34 cellular contexts compared by ENCODE assay signal in the genomic region with DNA sequence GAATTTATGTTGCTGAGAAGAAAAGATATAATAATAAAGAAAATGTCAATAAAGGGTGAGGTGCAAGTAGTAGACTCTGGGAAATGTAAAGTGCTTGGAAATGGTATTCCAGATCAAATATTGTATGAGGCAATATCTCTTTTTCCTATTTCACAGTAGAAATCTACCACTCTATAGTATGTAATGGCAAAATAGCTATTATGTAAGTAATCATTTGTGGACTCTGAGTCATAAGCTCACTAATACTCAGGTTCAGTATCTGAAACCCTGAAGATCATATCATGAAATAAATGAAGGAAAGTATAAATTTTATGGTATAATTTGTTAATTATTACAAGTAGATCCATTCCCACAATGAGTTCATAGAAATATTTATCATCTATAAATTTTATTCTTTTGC.
"Had no signal": no experiment of that assay in that cellular context is flagged by ENCODE, and none has a peak within 500 bp of the region (broad histone marks: within the 10 kb centered on the region; RNA-seq: fewer than 3 reads in every experiment).

No MANE protein-coding gene starts in this region.

- ATAC-seq: Right ventricle myocardium inferior, SK-N-SH treated with all-trans-retinoic acid at 6 μM for 48 hours, T-cell, T-helper 17 cell had no signal

- H3K4me1 Mint-ChIP-seq: activated B cell treated with CpG ODN at 0.5 μM for 24 hours; activated naive CD4-positive, alpha-beta T cell treated with anti-CD3 and anti-CD28 coated beads, Interleukin-2, amount 50 U/mL, for 24 hours; activated naive CD8-positive, alpha-beta T cell treated with anti-CD3 and anti-CD28 coated beads, Interleukin-2, amount 10 ng/mL, durations not matched to agents 7 days and 5 days; T-cell; T-helper 17 cell had no signal

- H3K27me3 Mint-ChIP-seq: activated B cell treated with CpG ODN at 0.5 μM for 24 hours; activated CD4-positive, alpha-beta memory T cell treated with anti-CD3 and anti-CD28 coated beads for 36 hours; activated naive CD4-positive, alpha-beta T cell treated with anti-CD3 and anti-CD28 coated beads, Interleukin-2, amount 50 U/mL, for 24 hours; activated naive CD8-positive, alpha-beta T cell treated with anti-CD3 and anti-CD28 coated beads, Interleukin-2, amount 10 ng/mL, durations not matched to agents 7 days and 5 days; T-cell; T-helper 17 cell had no signal

- H3K27ac ChIP-seq: ascending aorta, VCaP had no signal

- H3K4me3 ChIP-seq: ascending aorta, MG63 had no signal

- H3K9me3 Mint-ChIP-seq: activated naive CD4-positive, alpha-beta T cell treated with anti-CD3 and anti-CD28 coated beads, Interleukin-2, amount 50 U/mL, for 24 hours; activated naive CD8-positive, alpha-beta T cell treated with anti-CD3 and anti-CD28 coated beads, Interleukin-2, amount 10 ng/mL, durations not matched to agents 7 days and 5 days had no signal

- H3K27ac Mint-ChIP-seq: activated B cell treated with CpG ODN at 0.5 μM for 24 hours; activated CD4-positive, alpha-beta memory T cell treated with anti-CD3 and anti-CD28 coated beads for 36 hours; activated naive CD4-positive, alpha-beta T cell treated with anti-CD3 and anti-CD28 coated beads, Interleukin-2, amount 50 U/mL, for 24 hours; activated naive CD8-positive, alpha-beta T cell treated with anti-CD3 and anti-CD28 coated beads, Interleukin-2, amount 10 ng/mL, durations not matched to agents 7 days and 5 days; activated T-helper 2 cell treated with anti-CD3 and anti-CD28 coated beads, Interferon-gamma antibody, Interleukin-2, Interleukin-4, amounts not matched to agents 10 μg/mL and 5 μg/mL and 100 μg/mL, durations not matched to agents 14 hours and 24 hours and 36 hours; T-cell; T-helper 17 cell had no signal

- H3K9me3 ChIP-seq: ascending aorta, MG63 had no signal

- DNase-seq: activated B cell treated with CpG ODN at 0.5 μM for 24 hours; activated CD4-positive, alpha-beta memory T cell treated with anti-CD3 and anti-CD28 coated beads for 36 hours; activated CD4-positive, alpha-beta T cell treated with anti-CD3 and anti-CD28 coated beads for 4 hours; activated CD4-positive, alpha-beta T cell treated with anti-CD3 and anti-CD28 coated beads, Interleukin-2, amount 50 U/mL, for 1 hour; activated CD4-positive, CD25-positive, alpha-beta regulatory T cell treated with anti-CD3 and anti-CD28 coated beads, Interleukin-2, amount 50 U/mL, for 72 hours; activated CD8-positive, alpha-beta memory T cell treated with anti-CD3 and anti-CD28 coated beads, Interleukin-2, amount 50 U/mL, for 4 hours; activated gamma-delta T cell; activated naive CD4-positive, alpha-beta T cell treated with Interleukin-2 at 50 U/mL for 16 hours; activated naive CD8-positive, alpha-beta T cell treated with anti-CD3 and anti-CD28 coated beads, Interleukin-2, amount 10 ng/mL, durations not matched to agents 7 days and 5 days; activated T-cell treated with anti-CD3 and anti-CD28 coated beads for 4 hours; activated T-cell treated with anti-CD3 and anti-CD28 coated beads, Interleukin-2, amount 50 U/mL, for 48 hours; amygdala; Karpas-422; MG63; NCI-H1048; NCI-H1105 treated with DMSO at 0.1 percent for 48 hours; NCI-H1436; NCI-H1694; NCI-H1930; NCI-H2081 treated with DMSO at 0.1 percent for 48 hours; NCI-H510A; NCI-H526; NCI-H748 treated with DMSO at 0.1 percent for 48 hours; NK-92 treated with Interleukin-12 subunit alpha and Interleukin-12 subunit beta, amount 100 ng/mL, for 24 hours; SIG-M5; T-cell; T-helper 17 cell; T-helper 9 cell had no signal

- H3K4me1 ChIP-seq: ascending aorta had no signal

- H3K36me3 ChIP-seq: ascending aorta, MG63 had no signal

- H3K36me3 Mint-ChIP-seq: activated CD4-positive, alpha-beta memory T cell treated with anti-CD3 and anti-CD28 coated beads for 36 hours; activated naive CD4-positive, alpha-beta T cell treated with anti-CD3 and anti-CD28 coated beads, Interleukin-2, amount 50 U/mL, for 24 hours; activated naive CD8-positive, alpha-beta T cell treated with anti-CD3 and anti-CD28 coated beads, Interleukin-2, amount 10 ng/mL, durations not matched to agents 7 days and 5 days; T-cell had no signal

- H3K27me3 ChIP-seq: ascending aorta, MG63 had no signal

- H3K4me3 Mint-ChIP-seq: activated B cell treated with CpG ODN at 0.5 μM for 24 hours; activated CD4-positive, alpha-beta memory T cell treated with anti-CD3 and anti-CD28 coated beads for 36 hours; activated naive CD4-positive, alpha-beta T cell treated with anti-CD3 and anti-CD28 coated beads, Interleukin-2, amount 50 U/mL, for 24 hours; activated naive CD8-positive, alpha-beta T cell treated with anti-CD3 and anti-CD28 coated beads, Interleukin-2, amount 10 ng/mL, durations not matched to agents 7 days and 5 days; T-cell; T-helper 17 cell had no signal
